25 cellular contexts compared by ENCODE assay signal in genomic region chr1:226893936-226894335, GRCh38. TPM values are rescaled to one million over a fixed set of nuclear protein-coding genes. Genes with fewer than 3 reads are reported as not detected.
DNase-seq lines count a peak whose midpoint lies in the region; ATAC-seq and TF ChIP-seq lines count a peak whose summit lies in the region.
"Had no signal": no experiment of that assay in that cellular context is flagged by ENCODE, and none has a peak within 500 bp of the region (broad histone marks: within the 10 kb centered on the region; RNA-seq: fewer than 3 reads in every experiment).

No MANE protein-coding gene starts in this region.

- no peaks in the 10 kb centered on the region for H3K9me3 ChIP-seq in right cardiac atrium (ENCODE audit: control insufficient read depth, low read length)
- H3K9me3 ChIP-seq: BE2C, BLaER1 had no signal

- WGBS in right cardiac atrium: 90% methylated on average over 13 of the region's 13 CpGs

- no peaks in the 10 kb centered on the region for H3K9me3 Mint-ChIP-seq in nephron progenitor cell
- H3K9me3 Mint-ChIP-seq: CD14-positive monocyte; CD4-positive, alpha-beta memory T cell; CD4-positive, CD25-positive, alpha-beta regulatory T cell; CD8-positive, alpha-beta memory T cell had no signal

- intact Hi-C loops in cardiac septum (cut with DNase I) (no loop called here), right cardiac atrium (cut with DNase I) (no loop called here), posterior vena cava (cut with DNase I) (no loop called here)

- H3K4me3 ChIP-seq in right cardiac atrium (ENCODE audit: low read length): no peak overlapping the region
- H3K4me3 ChIP-seq: BLaER1, GM12878 had no signal

- H3K4me1 ChIP-seq in right cardiac atrium (ENCODE audit: control insufficient read depth, insufficient read depth, low read length): no peaks in the 10 kb centered on the region
- H3K4me1 ChIP-seq: BE2C had no signal

- H3K27ac ChIP-seq in right cardiac atrium (ENCODE audit: low read length): no peak overlapping the region
- H3K27ac ChIP-seq: BLaER1 had no signal

- no peak overlapping the region for H3K4me3 Mint-ChIP-seq in nephron progenitor cell
- H3K4me3 Mint-ChIP-seq: CD14-positive monocyte; CD4-positive, alpha-beta memory T cell; CD4-positive, CD25-positive, alpha-beta regulatory T cell; CD8-positive, alpha-beta memory T cell had no signal

- DNase-seq in cardiac septum (ENCODE audit: low spot score) (peak; percentile 63), right cardiac atrium (no peak), nephron progenitor cell (no peak), posterior vena cava (ENCODE audit: low spot score) (peak; percentile 71), epidermal melanocyte (ENCODE audit: insufficient read length, low spot score) (no peak), ecto neural progenitor cell (ENCODE audit: low spot score) (no peak)
- DNase-seq: 8988T; ACHN; BE2C; C1 segment of cervical spinal cord; CD4-positive, alpha-beta memory T cell; CD4-positive, CD25-positive, alpha-beta regulatory T cell; CD8-positive, alpha-beta memory T cell; COR-L47; DMS 273 treated with DMSO at 0.1 percent for 48 hours; DMS153; DMS53; DMS79; DND-41; EL; GDM1 had no signal

- H3K27ac Mint-ChIP-seq in nephron progenitor cell: peak overlapping the region; percentile 59
- H3K27ac Mint-ChIP-seq: CD14-positive monocyte; CD4-positive, alpha-beta memory T cell; CD4-positive, CD25-positive, alpha-beta regulatory T cell had no signal

- ATAC-seq in right cardiac atrium (no peak), GM18873 (IDR thresholded peaks at IDR 0.05; ENCODE audit: low FRiP score, unreplicated experiment) (no peak)
- ATAC-seq: GM12878 had no signal

- H3K4me1 Mint-ChIP-seq in nephron progenitor cell: peaks cover 5% of the 10 kb centered on the region
- H3K4me1 Mint-ChIP-seq: CD4-positive, alpha-beta memory T cell; CD4-positive, CD25-positive, alpha-beta regulatory T cell; CD8-positive, alpha-beta memory T cell had no signal

- H3K27me3 ChIP-seq in right cardiac atrium (ENCODE audit: control insufficient read depth, insufficient read depth): no peaks in the 10 kb centered on the region
- H3K27me3 ChIP-seq: BE2C, BLaER1 had no signal

- no peak for TF ChIP-seq CTCF in nephron progenitor cell (IDR thresholded peaks at IDR 0.05)

- H3K27me3 Mint-ChIP-seq in nephron progenitor cell (ENCODE audit: low read depth, poor library complexity): peaks cover 7% of the 10 kb centered on the region
- H3K27me3 Mint-ChIP-seq: CD4-positive, alpha-beta memory T cell; CD4-positive, CD25-positive, alpha-beta regulatory T cell; CD8-positive, alpha-beta memory T cell had no signal

- no peaks in the 10 kb centered on the region for H3K36me3 Mint-ChIP-seq in nephron progenitor cell (ENCODE audit: low read depth)
- H3K36me3 Mint-ChIP-seq: CD4-positive, alpha-beta memory T cell; CD4-positive, CD25-positive, alpha-beta regulatory T cell had no signal

RNA-seq across cellular contexts. Expression of gene PSEN2, which starts 23.5 kb away (rescaled TPM):
- total RNA-seq in cardiac septum (21.5 TPM), right cardiac atrium (10 to 100 TPM; 17.2 to 25.8 (median 20.3) TPM), posterior vena cava (10 to 100 TPM; 22.0 to 24.3 TPM)
- polyA plus RNA-seq in right cardiac atrium: 15.4 TPM

RNA-seq across cellular contexts. Expression of gene COQ8A, which starts 46.2 kb away (rescaled TPM):
- total RNA-seq in cardiac septum (168 TPM), right cardiac atrium (100 to 1,000 TPM; 130 to 238 (median 203) TPM), posterior vena cava (10 to 100 TPM; 15.4 to 21.1 TPM)
- 198 TPM for polyA plus RNA-seq in right cardiac atrium

Comparison
In these comparisons a context has a peak if more than half of its experiments do, and no peak if none do; other contexts are left out.
1. DNase-seq: peak in cardiac septum (single experiment) and posterior vena cava (single experiment); none in right cardiac atrium (0 of 3), nephron progenitor cell (single experiment), epidermal melanocyte (single experiment) and ecto neural progenitor cell (single experiment).